ENCODE assay signal across 7 cellular contexts in the genomic region with DNA sequence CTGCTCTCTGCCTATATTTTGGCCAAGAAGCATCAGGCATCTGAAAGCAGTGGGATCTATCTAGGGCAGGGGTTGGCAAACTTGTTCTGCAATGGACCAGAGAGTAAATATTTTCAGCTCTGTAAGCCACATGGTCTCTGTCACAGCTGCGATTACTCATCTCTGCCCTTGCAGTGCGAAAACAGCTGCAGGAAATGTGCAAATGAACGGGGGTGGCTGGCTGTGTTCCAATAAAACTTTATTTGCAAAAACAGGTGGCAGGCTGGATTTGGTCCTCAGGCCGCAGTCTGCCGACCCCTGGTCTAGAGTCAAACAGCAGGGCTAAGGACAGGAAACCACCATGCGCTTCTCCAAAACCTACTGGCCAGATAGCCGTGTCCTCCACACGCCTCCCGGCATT. TPM values are rescaled to one million over a fixed set of nuclear protein-coding genes. Genes with fewer than 3 reads are reported as not detected.
DNase-seq lines count a peak whose midpoint lies in the region; ATAC-seq and TF ChIP-seq lines count a peak whose summit lies in the region.

No MANE protein-coding gene starts in this region.

- peaks cover 27% of the 10 kb centered on the region for H3K4me1 Mint-ChIP-seq in activated CD4-positive, alpha-beta memory T cell treated with anti-CD3 and anti-CD28 coated beads, Interleukin-2, amount 10 ng/mL, durations not matched to agents 7 days and 5 days
- peaks cover 11% of the 10 kb centered on the region for H3K4me1 Mint-ChIP-seq in mesothelial cell of epicardium

- TF ChIP-seq CTCF in mesothelial cell of epicardium (IDR thresholded peaks at IDR 0.05; ENCODE audit: unreplicated experiment): no peak

- H3K9me3 Mint-ChIP-seq in activated CD4-positive, alpha-beta memory T cell treated with anti-CD3 and anti-CD28 coated beads, Interleukin-2, amount 10 ng/mL, durations not matched to agents 7 days and 5 days: no peaks in the 10 kb centered on the region
- H3K9me3 Mint-ChIP-seq in mesothelial cell of epicardium: no peaks in the 10 kb centered on the region

- DNase-seq in activated CD4-positive, alpha-beta memory T cell treated with anti-CD3 and anti-CD28 coated beads, Interleukin-2, amount 10 ng/mL, durations not matched to agents 7 days and 5 days: peak; percentile 21
- peak; percentile 52 for DNase-seq in kidney tubule cell (ENCODE audit: low spot score)
- DNase-seq in mesothelial cell of epicardium (ENCODE audit: low spot score in 2 of 2, unreplicated experiment in 2 of 2): no peak
- DNase-seq in SIG-M5 treated with dmso at 0.1 percent for 504 hours (lab: John Stamatoyannopoulos, UW; ENCODE audit: unreplicated experiment): no peak
- no peak for DNase-seq in cerebellar cortex (ENCODE audit: low spot score)

- H3K4me3 Mint-ChIP-seq in activated CD4-positive, alpha-beta memory T cell treated with anti-CD3 and anti-CD28 coated beads, Interleukin-2, amount 10 ng/mL, durations not matched to agents 7 days and 5 days: no peak overlapping the region
- H3K4me3 Mint-ChIP-seq in mesothelial cell of epicardium: no peak overlapping the region

- H3K27ac Mint-ChIP-seq in activated CD4-positive, alpha-beta memory T cell treated with anti-CD3 and anti-CD28 coated beads, Interleukin-2, amount 10 ng/mL, durations not matched to agents 7 days and 5 days: no peak overlapping the region
- no peak overlapping the region for H3K27ac Mint-ChIP-seq in mesothelial cell of epicardium

- POLR2A ChIA-PET in activated CD4-positive, alpha-beta memory T cell treated with anti-CD3 and anti-CD28 coated beads, Interleukin-2, amount 10 ng/mL, durations not matched to agents 7 days and 5 days (lab: Charles Lee): no interaction called here

- H3K27me3 Mint-ChIP-seq in activated CD4-positive, alpha-beta memory T cell treated with anti-CD3 and anti-CD28 coated beads, Interleukin-2, amount 10 ng/mL, durations not matched to agents 7 days and 5 days: no peaks in the 10 kb centered on the region
- H3K27me3 Mint-ChIP-seq in mesothelial cell of epicardium (ENCODE audit: low read depth): no peaks in the 10 kb centered on the region

- no peaks in the 10 kb centered on the region for H3K36me3 Mint-ChIP-seq in activated CD4-positive, alpha-beta memory T cell treated with anti-CD3 and anti-CD28 coated beads, Interleukin-2, amount 10 ng/mL, durations not matched to agents 7 days and 5 days (ENCODE audit: low read depth)
- peaks cover 32% of the 10 kb centered on the region for H3K36me3 Mint-ChIP-seq in mesothelial cell of epicardium

- CTCF ChIA-PET in activated CD4-positive, alpha-beta memory T cell treated with anti-CD3 and anti-CD28 coated beads, Interleukin-2, amount 10 ng/mL, durations not matched to agents 7 days and 5 days (lab: Charles Lee): interaction anchor here (2.4 kb wide), 1 partner anchor 11 kb away, joined by 8 read pairs; no protein-coding TSS in a partner anchor

- ATAC-seq in GM19025 (IDR thresholded peaks at IDR 0.05; ENCODE audit: low read depth, unreplicated experiment) (peak; percentile 92), HG02884 (IDR thresholded peaks at IDR 0.05; ENCODE audit: unreplicated experiment) (peak; percentile 86)

RNA-seq across cellular contexts. Expression of a gene that starts 48.6 kb away (rescaled TPM):
- total RNA-seq in activated CD4-positive, alpha-beta memory T cell treated with anti-CD3 and anti-CD28 coated beads, Interleukin-2, amount 10 ng/mL, durations not matched to agents 7 days and 5 days: 10 to 100 TPM; 16.8 to 17.7 TPM
- total RNA-seq in mesothelial cell of epicardium: 57.5 to 60.0 TPM (median 59.7 TPM) in 3 replicates

RNA-seq across cellular contexts. Expression of a gene that starts 48.6 kb away (rescaled TPM):
- total RNA-seq in activated CD4-positive, alpha-beta memory T cell treated with anti-CD3 and anti-CD28 coated beads, Interleukin-2, amount 10 ng/mL, durations not matched to agents 7 days and 5 days: 10 to 100 TPM; 15.7 to 17.8 TPM
- total RNA-seq in mesothelial cell of epicardium: 37.9 to 41.7 TPM (median 41.2 TPM) in 3 replicates

Comparison
In these comparisons a context has a peak if more than half of its experiments do, and no peak if none do; other contexts are left out.
1. DNase-seq: peak in activated CD4-positive, alpha-beta memory T cell treated with anti-CD3 and anti-CD28 coated beads, Interleukin-2, amount 10 ng/mL, durations not matched to agents 7 days and 5 days (single experiment) and kidney tubule cell (single experiment); none in mesothelial cell of epicardium (0 of 2), SIG-M5 treated with dmso at 0.1 percent for 504 hours (single experiment) and cerebellar cortex (single experiment).